ENCODE assay signal across 21 cellular contexts in the genomic region with DNA sequence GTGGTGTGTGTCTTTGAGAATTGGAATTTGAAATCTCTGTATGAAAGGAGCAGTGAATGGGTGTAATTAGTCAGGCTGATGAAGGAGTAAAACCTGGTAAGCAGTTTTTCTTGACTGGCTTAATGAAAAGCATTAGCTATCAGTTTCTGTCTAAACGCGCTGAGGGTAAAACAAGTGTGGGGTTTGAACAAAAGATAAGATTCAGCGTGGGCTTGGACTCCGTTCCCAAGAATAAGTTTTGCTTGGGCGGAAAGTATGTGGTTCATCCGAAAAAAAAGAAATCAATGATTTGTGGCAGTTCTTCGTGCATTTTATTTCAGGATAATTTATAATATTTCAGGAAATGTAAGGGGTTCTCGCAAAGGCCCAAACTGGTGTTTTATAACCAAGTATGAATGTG.
DNase-seq lines count a peak whose midpoint lies in the region; ATAC-seq, FAIRE-seq and TF ChIP-seq lines count a peak whose summit lies in the region.
"Had no signal": no experiment of that assay in that cellular context is flagged by ENCODE, and none has a peak within 500 bp of the region (broad histone marks: within the 10 kb centered on the region; RNA-seq: fewer than 3 reads in every experiment).

No MANE protein-coding gene starts in this region.

- no peak overlapping the region for H3K4me3 ChIP-seq in GM23338
- H3K4me3 ChIP-seq in H1 (ENCODE audit: extremely low read depth in 1 of 4, insufficient read depth in 2 of 4, low read depth in 3 of 4, low read length in 4 of 4) = no peak overlapping the region
- H3K4me3 ChIP-seq in pancreas = no peak overlapping the region
- H3K4me3 ChIP-seq: A549; BLaER1 treated with 17β-estradiol and CSF1 and Interleukin-3, amounts not matched to agents 10 nM and 100 nM had no signal

- H4K8ac ChIP-seq in H1 (ENCODE audit: extremely low read depth, insufficient read depth, low read length) = no peak overlapping the region

- H3K9me3 Mint-ChIP-seq in GM23338 = no peaks in the 10 kb centered on the region
- H3K9me3 Mint-ChIP-seq: CD4-positive, alpha-beta T cell; CD8-positive, alpha-beta T cell had no signal

- H3K9me2 ChIP-seq in GM23338 (ENCODE audit: insufficient read depth) = peaks cover 6% of the 10 kb centered on the region; the same call in 1 of the 2 replicates

- H2AFZ ChIP-seq in GM23338 (peak overlapping the region; percentile 23; the same call in 1 of the 2 replicates), H1 (ENCODE audit: low read length) (peak overlapping the region; percentile 16; the same call in 1 of the 2 replicates)

- no peaks in the 10 kb centered on the region for H3K79me1 ChIP-seq in H1 (ENCODE audit: low read depth, low read length)

- no peak overlapping the region for H2BK12ac ChIP-seq in H1 (ENCODE audit: low read depth, low read length)

- no peak for TF ChIP-seq EP300 in H1 (IDR thresholded peaks at IDR 0.05; ENCODE audit: borderline replicate concordance in 1 of 2, low read depth in 2 of 2, low read length in 2 of 2)

- DNase-seq in GM23338 (ENCODE audit: low spot score) = no peak
- DNase-seq in H1 (ENCODE audit: low read depth in 1 of 2, low spot score in 2 of 2) = no peak
- DNase-seq in putamen (ENCODE audit: low spot score) = peak; percentile 57
- no peak for DNase-seq in activated CD4-positive, alpha-beta T cell treated with anti-CD3 and anti-CD28 coated beads for 4 hours
- DNase-seq in pancreas = no peak
- DNase-seq: AML-193; Caco-2; Calu3; CD4-positive, alpha-beta T cell; CD8-positive, alpha-beta T cell; DMS79 treated with DMSO at 0.1 percent for 48 hours; GF-D8 had no signal

- no peaks in the 10 kb centered on the region for H3K79me2 ChIP-seq in GM23338 (replicated peaks; ENCODE audit: insufficient read depth)
- H3K79me2 ChIP-seq in H1 (ENCODE audit: control insufficient read depth in 1 of 2, insufficient read depth in 2 of 2, low read length in 2 of 2) = no peaks in the 10 kb centered on the region

- TF ChIP-seq POLR2A in H1 (IDR thresholded peaks at IDR 0.05; ENCODE audit: control extremely low read depth in 1 of 2, low read depth in 2 of 2, low read length in 2 of 2) = no peak

- no peaks in the 10 kb centered on the region for H3K23me2 ChIP-seq in H1 (ENCODE audit: low read depth, low read length)

- POLR2A ChIA-PET in H1 (lab: Charles Lee; ENCODE audit: partially characterized antibody) = no interaction called here

- peaks cover 2% of the 10 kb centered on the region for H3K27me3 Mint-ChIP-seq in GM23338 (ENCODE audit: insufficient read depth, low read depth, poor library complexity)
- H3K27me3 Mint-ChIP-seq: B cell; CD4-positive, alpha-beta T cell had no signal

- no peak overlapping the region for H2BK120ac ChIP-seq in H1 (replicated peaks; ENCODE audit: low read depth, low read length)

- H3K27ac Mint-ChIP-seq in GM23338 = no peak overlapping the region
- H3K27ac Mint-ChIP-seq: B cell; CD4-positive, alpha-beta T cell; CD8-positive, alpha-beta T cell had no signal

- H3K4me3 Mint-ChIP-seq in GM23338 = no peak overlapping the region
- H3K4me3 Mint-ChIP-seq: B cell; CD4-positive, alpha-beta T cell; CD8-positive, alpha-beta T cell had no signal

- peaks cover 5% of the 10 kb centered on the region; the same call in 2 of the 3 replicates for H3K4me1 Mint-ChIP-seq in GM23338
- H3K4me1 Mint-ChIP-seq: B cell had no signal

- FAIRE-seq in H1 (lab: Jason Lieb, UNC) (no peak), pancreas (lab: Jason Lieb, UNC) (no peak)
- FAIRE-seq: A549, D721Med, G401.6, GM12891, GM19239 had no signal

- H3K36me3 ChIP-seq in GM23338 (ENCODE audit: insufficient read depth) (no peaks in the 10 kb centered on the region), H1 (ENCODE audit: control insufficient read depth in 2 of 4, insufficient read depth in 4 of 4, low read length in 3 of 4) (no peaks in the 10 kb centered on the region), pancreas (no peaks in the 10 kb centered on the region)
- H3K36me3 ChIP-seq: BLaER1 treated with 17β-estradiol and CSF1 and Interleukin-3, amounts not matched to agents 10 nM and 100 nM had no signal

- no peak overlapping the region for H3K4ac ChIP-seq in H1 (replicated peaks; ENCODE audit: insufficient read length, low read depth, low read length)

- H3K9me3 ChIP-seq in H1 (ENCODE audit: insufficient read depth in 2 of 2, low read depth in 1 of 2, low read length in 1 of 2) (no peaks in the 10 kb centered on the region), pancreas (no peaks in the 10 kb centered on the region)
- H3K9me3 ChIP-seq: A549; BLaER1 treated with 17β-estradiol and CSF1 and Interleukin-3, amounts not matched to agents 10 nM and 100 nM; Caco-2 had no signal

- H2BK5ac ChIP-seq in H1 (ENCODE audit: low read depth, low read length) = no peak overlapping the region

- H3K56ac ChIP-seq in H1 (replicated peaks; ENCODE audit: insufficient read length, low read depth, low read length) = no peak overlapping the region

- H4K91ac ChIP-seq in H1 (replicated peaks; ENCODE audit: insufficient read length, low read length) = no peak overlapping the region

- TF ChIP-seq CTCF in GM23338 (conservative IDR thresholded peaks at IDR 0.05; ENCODE audit: low read depth in 2 of 2) (no peak), H1 (IDR thresholded peaks at IDR 0.05; ENCODE audit: control extremely low read depth in 1 of 3, insufficient read depth in 1 of 3, low read depth in 1 of 3, low read length in 3 of 3) (no peak), pancreas (IDR thresholded peaks at IDR 0.05) (no peak)

- H3K27me3 ChIP-seq in GM23338 (ENCODE audit: insufficient read depth) (no peaks in the 10 kb centered on the region), H1 (replicated peaks in 1 of 4; ENCODE audit: control insufficient read depth in 3 of 4, extremely low read depth in 1 of 4, insufficient read depth in 3 of 4, low read length in 3 of 4) (no peaks in the 10 kb centered on the region), pancreas (no peaks in the 10 kb centered on the region)
- H3K27me3 ChIP-seq: BLaER1 treated with 17β-estradiol and CSF1 and Interleukin-3, amounts not matched to agents 10 nM and 100 nM had no signal

- no peak overlapping the region for H3K18ac ChIP-seq in H1 (ENCODE audit: extremely low read depth, low read length)

- H3K27ac ChIP-seq in GM23338 (ENCODE audit: low read depth) = no peak overlapping the region
- no peak overlapping the region for H3K27ac ChIP-seq in H1 (ENCODE audit: low read depth, low read length)
- H3K27ac ChIP-seq in pancreas = no peak overlapping the region
- H3K27ac ChIP-seq: 22Rv1; A549; BLaER1 treated with 17β-estradiol and CSF1 and Interleukin-3, amounts not matched to agents 10 nM and 100 nM; C4-2B had no signal

- H4K20me1 ChIP-seq in GM23338 (replicated peaks; ENCODE audit: insufficient read depth) (no peaks in the 10 kb centered on the region), H1 (replicated peaks in 1 of 2; ENCODE audit: control insufficient read depth in 1 of 2, insufficient read depth in 2 of 2, low read length in 2 of 2) (no peaks in the 10 kb centered on the region)
- H4K20me1 ChIP-seq: BLaER1 treated with 17β-estradiol and CSF1 and Interleukin-3, amounts not matched to agents 10 nM and 100 nM had no signal

- H3K4me2 ChIP-seq in GM23338 (no peak overlapping the region), H1 (ENCODE audit: insufficient read depth in 1 of 2, low read depth in 2 of 2, low read length in 2 of 2) (no peak overlapping the region)
- H3K4me2 ChIP-seq: A549; BLaER1 treated with 17β-estradiol and CSF1 and Interleukin-3, amounts not matched to agents 10 nM and 100 nM had no signal

- no peak overlapping the region for H2BK15ac ChIP-seq in H1 (ENCODE audit: low read length)

- H3F3A ChIP-seq in GM23338 (replicated peaks; ENCODE audit: low read depth) = no peaks in the 10 kb centered on the region

- H3K14ac ChIP-seq in H1 (ENCODE audit: insufficient read length) = no peak overlapping the region

- TF ChIP-seq RAD21 in H1 (IDR thresholded peaks at IDR 0.05 in 1 of 2, conservative IDR thresholded peaks at IDR 0.05 in 1 of 2; ENCODE audit: low read depth in 2 of 2, low read length in 2 of 2) = no peak

- no peak overlapping the region for H2AK5ac ChIP-seq in H1 (ENCODE audit: low read depth, low read length)

- H3K36me3 Mint-ChIP-seq in GM23338 (ENCODE audit: low read depth) = no peaks in the 10 kb centered on the region
- H3K36me3 Mint-ChIP-seq: CD8-positive, alpha-beta T cell had no signal

- CTCF ChIA-PET in H1 (lab: Charles Lee; ENCODE audit: partially characterized antibody) = no interaction called here

- 87% methylated on average over 8 of the region's 8 CpGs; no CpG with 5 or more reads in 1 of the 2 experiments for WGBS in H1 (ENCODE audit: extremely low coverage in 1 of 2, insufficient coverage in 1 of 2, insufficient read length in 1 of 2, insufficient replicate concordance in 2 of 2, low coverage in 1 of 2, low lambda C conversion rate in 2 of 2, missing lambda C conversion rate in 1 of 2), 2 experiments
- 78 to 88% methylated on average over 8 of the region's 8 CpGs for WGBS in pancreas, 2 donors

- no peak overlapping the region for H3K23ac ChIP-seq in H1 (ENCODE audit: insufficient read length)

- no peak for ATAC-seq in GM23338
- ATAC-seq in pancreas = no peak
- ATAC-seq: A549; CD8-positive, alpha-beta T cell had no signal

- peaks cover 9% of the 10 kb centered on the region; the same call in 1 of the 2 replicates for H3K4me1 ChIP-seq in GM23338 (ENCODE audit: insufficient read depth)
- H3K4me1 ChIP-seq in H1 (replicated peaks in 1 of 4; ENCODE audit: control insufficient read depth in 3 of 4, insufficient read depth in 4 of 4, low read length in 3 of 4) = peaks cover 0 to 2% (median 0%) of the 10 kb centered on the region in 4 experiments; a peak in 1 of 7 replicates
- no peaks in the 10 kb centered on the region for H3K4me1 ChIP-seq in pancreas
- H3K4me1 ChIP-seq: A549; BLaER1 treated with 17β-estradiol and CSF1 and Interleukin-3, amounts not matched to agents 10 nM and 100 nM; Caco-2 had no signal

- no peak overlapping the region for H3K9ac ChIP-seq in H1 (replicated peaks in 1 of 4; ENCODE audit: extremely low read depth in 1 of 4, low read depth in 3 of 4, low read length in 3 of 4)
- H3K9ac ChIP-seq: BLaER1 treated with 17β-estradiol and CSF1 and Interleukin-3, amounts not matched to agents 10 nM and 100 nM had no signal

- intact Hi-C loops in pancreas (cut with DNase I) = no loop called here

- no peak overlapping the region for H4K5ac ChIP-seq in H1 (ENCODE audit: insufficient read length, low read depth, low read length)

- H2BK20ac ChIP-seq in H1 (ENCODE audit: low read length) = no peak overlapping the region

TF ChIP-seq in GM23338, 12 proteins besides CTCF, POLR2A, EP300 and RAD21 (continues in another document):
- TF ChIP-seq JUNB (IDR thresholded peaks at IDR 0.05; ENCODE audit: unreplicated experiment) (no peak), POLR2AphosphoS5 (IDR thresholded peaks at IDR 0.05; ENCODE audit: low read depth) (no peak)

TF ChIP-seq in H1, 55 proteins besides CTCF, POLR2A, EP300 and RAD21:
- no peak for TF ChIP-seq CHD1 (IDR thresholded peaks at IDR 0.05; ENCODE audit: low read depth, low read length)
- no peak for TF ChIP-seq CHD2 (IDR thresholded peaks at IDR 0.05; ENCODE audit: low read length)
- TF ChIP-seq CREB1 (IDR thresholded peaks at IDR 0.05) = no peak
- TF ChIP-seq HDAC2 (IDR thresholded peaks at IDR 0.05; ENCODE audit: borderline replicate concordance in 1 of 2, low read depth in 2 of 2, low read length in 2 of 2) = no peak
- TF ChIP-seq MAFK (IDR thresholded peaks at IDR 0.05; ENCODE audit: low read depth, low read length) = no peak
